8 cellular contexts compared by ENCODE assay signal in genomic region chr7:98400538-98401427, GRCh38. TPM values are rescaled to one million over a fixed set of nuclear protein-coding genes. Genes with fewer than 3 reads are reported as not detected.
A peak's percentile ranks its signal among the peaks of the same experiment; 100 is the strongest.
DNase-seq lines count a peak whose midpoint lies in the region; ATAC-seq and TF ChIP-seq lines count a peak whose summit lies in the region.

Gene BAIAP2L1 (minus strand): TSS chr7:98401090. CDS start chr7:98400852, 238 bp downstream.

- peak; percentile 95 for TF ChIP-seq CTCF in RWPE1 (conservative IDR thresholded peaks at IDR 0.05; ENCODE audit: low read depth)

- POLR2A ChIA-PET in RWPE1 (lab: Yijun Ruan, JAX; ENCODE audit: low non-redundant PET) = interaction anchor here (0.7 to 1.3 kb wide), 3 partner anchors 113 to 117 kb away, joined by 3 to 6 read pairs (median 4); no protein-coding TSS in a partner anchor

- ATAC-seq in GM21825 (IDR thresholded peaks at IDR 0.05; ENCODE audit: unreplicated experiment) = peak; percentile 87

- CTCF ChIA-PET in RWPE1 (lab: Yijun Ruan, JAX) = interaction anchor here (0.6 to 2.2 kb wide), 17 partner anchors 9 to 1224 kb away, joined by 3 to 26 read pairs (median 4); partner anchors contain the start of gene BHLHA15

- peak within 1 kb of the TSS; percentile 96 for H3K27ac ChIP-seq in RWPE1

- intact Hi-C loops in posterior cingulate gyrus (cut with DNase I) = loop anchor here (5.0 kb wide), 1 partner anchor 103 kb away; no protein-coding TSS in a partner anchor

- DNase-seq in DMS53 treated with DMSO at 0.1 percent for 48 hours (lab: John Stamatoyannopoulos, UW; ENCODE audit: unreplicated experiment) (peak; percentile 84), KG1 (lab: John Stamatoyannopoulos, UW) (peak; percentile 3), RWPE1 (ENCODE audit: low spot score) (peak; percentile 97), activated gamma-delta T cell treated with Interleukin-2 at 50 U/mL for 16 hours (peak; percentile 75), glomerular visceral epithelial cell (ENCODE audit: extremely low spot score) (peak; percentile 94), posterior cingulate gyrus (peak in 6 of 10 donors; percentile 5 to 86 (median 28)), ureter (ENCODE audit: low spot score) (peak; percentile 89)

RNA-seq across cellular contexts. Expression of gene BAIAP2L1, which starts in this region (rescaled TPM):
- total RNA-seq in ureter = 36.5 TPM

Comparison
In these comparisons a context has a peak if more than half of its experiments do, and no peak if none do; other contexts are left out.
1. Peak in every context shown above with its lines: DNase-seq, ATAC-seq and H3K27ac ChIP-seq.
2. DNase-seq: peak in every context shown above with its lines; median percentile 97 in RWPE1; 94 in glomerular visceral epithelial cell; 89 in ureter; 84 in DMS53 treated with DMSO at 0.1 percent for 48 hours; 75 in activated gamma-delta T cell treated with Interleukin-2 at 50 U/mL for 16 hours; 28 in posterior cingulate gyrus; 3 in KG1.